In the genomic region with DNA sequence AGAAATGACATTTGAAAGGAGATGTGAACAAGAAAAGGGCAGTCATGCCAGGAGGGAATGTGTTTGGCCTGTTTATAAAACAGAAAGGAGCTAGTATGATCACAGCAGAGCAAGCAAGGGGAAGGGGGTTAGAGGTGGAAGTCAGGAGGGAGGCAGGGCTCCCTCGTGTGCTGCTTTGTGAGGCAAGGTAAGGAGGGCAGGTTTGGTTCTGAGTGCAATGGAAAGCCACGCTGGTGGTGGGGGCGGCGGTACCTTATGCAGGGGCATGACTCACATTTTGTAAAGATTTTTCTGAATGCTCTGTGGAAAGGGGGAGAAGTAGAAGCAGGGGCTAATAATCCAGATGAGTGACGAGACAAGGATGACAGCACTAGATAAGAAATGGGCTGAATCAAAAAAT, we compare ENCODE assay signal across 25 cellular contexts.
DNase-seq lines count a peak whose midpoint lies in the region; ATAC-seq, FAIRE-seq and TF ChIP-seq lines count a peak whose summit lies in the region.
"Had no signal": no experiment of that assay in that cellular context is flagged by ENCODE, and none has a peak within 500 bp of the region (broad histone marks: within the 10 kb centered on the region; RNA-seq: fewer than 3 reads in every experiment).

No MANE protein-coding gene starts in this region.

- ATAC-seq in activated naive CD8-positive, alpha-beta T cell treated with anti-CD3 and anti-CD28 coated beads, Interleukin-2, amount 50 U/mL, for 24 hours, result peak; percentile 24
- ATAC-seq in omental fat pad (ENCODE audit: low FRiP score), result peak; percentile 59
- ATAC-seq: natural killer cell treated with Interleukin-12 subunit alpha and Interleukin-12 subunit beta and Interleukin-15 and Interleukin-18, amount 100 ng/mL, for 72 hours had no signal

- H3K79me1 ChIP-seq in H1 (ENCODE audit: low read depth, low read length), result no peaks in the 10 kb centered on the region

- TF ChIP-seq CTCF in H1 (IDR thresholded peaks at IDR 0.05; ENCODE audit: control extremely low read depth in 1 of 3, insufficient read depth in 1 of 3, low read depth in 1 of 3, low read length in 3 of 3) (no peak), omental fat pad (IDR thresholded peaks at IDR 0.05) (no peak), D721Med (IDR thresholded peaks at IDR 0.05; ENCODE audit: insufficient read depth, missing control alignments) (no peak)

- peaks cover 0 to 13% (median 12%) of the 10 kb centered on the region in 4 experiments; a peak in 4 of 7 replicates for H3K4me1 ChIP-seq in H1 (replicated peaks in 1 of 4; ENCODE audit: control insufficient read depth in 3 of 4, insufficient read depth in 4 of 4, low read length in 3 of 4)
- H3K4me1 ChIP-seq: parathyroid adenoma, stomach had no signal

- no peaks in the 10 kb centered on the region for H3K4me1 Mint-ChIP-seq in activated naive CD8-positive, alpha-beta T cell treated with anti-CD3 and anti-CD28 coated beads, Interleukin-2, amount 50 U/mL, for 24 hours
- H3K4me1 Mint-ChIP-seq in activated naive CD8-positive, alpha-beta T cell treated with anti-CD3 and anti-CD28 coated beads for 36 hours, result no peaks in the 10 kb centered on the region
- H3K4me1 Mint-ChIP-seq: CD14-positive monocyte had no signal

- H4K5ac ChIP-seq in H1 (ENCODE audit: insufficient read length, low read depth, low read length), result no peak overlapping the region

- no peaks in the 10 kb centered on the region for H3K36me3 Mint-ChIP-seq in activated naive CD8-positive, alpha-beta T cell treated with anti-CD3 and anti-CD28 coated beads, Interleukin-2, amount 50 U/mL, for 24 hours (ENCODE audit: low read depth)
- H3K36me3 Mint-ChIP-seq in activated naive CD8-positive, alpha-beta T cell treated with anti-CD3 and anti-CD28 coated beads for 36 hours, result no peaks in the 10 kb centered on the region
- H3K36me3 Mint-ChIP-seq: activated naive CD4-positive, alpha-beta T cell treated with anti-CD3 and anti-CD28 coated beads, Interleukin-2, amount 50 U/mL, for 72 hours; CD14-positive monocyte; natural killer cell treated with Interleukin-12 subunit alpha and Interleukin-12 subunit beta and Interleukin-15 and Interleukin-18, amount 100 ng/mL, for 72 hours had no signal

- POLR2A ChIA-PET in H1 (lab: Charles Lee; ENCODE audit: partially characterized antibody), result no interaction called here

- H3K27me3 Mint-ChIP-seq in activated naive CD8-positive, alpha-beta T cell treated with anti-CD3 and anti-CD28 coated beads, Interleukin-2, amount 50 U/mL, for 24 hours, result no peaks in the 10 kb centered on the region
- peaks cover 2% of the 10 kb centered on the region for H3K27me3 Mint-ChIP-seq in activated naive CD8-positive, alpha-beta T cell treated with anti-CD3 and anti-CD28 coated beads for 36 hours

- no peaks in the 10 kb centered on the region for H3K9me3 ChIP-seq in H1 (ENCODE audit: insufficient read depth in 2 of 2, low read depth in 1 of 2, low read length in 1 of 2)
- H3K9me3 ChIP-seq: right lobe of liver, stomach, tibial nerve had no signal

- no peak for TF ChIP-seq EP300 in H1 (IDR thresholded peaks at IDR 0.05; ENCODE audit: borderline replicate concordance in 1 of 2, low read depth in 2 of 2, low read length in 2 of 2)

- H2BK20ac ChIP-seq in H1 (ENCODE audit: low read length), result no peak overlapping the region

- H3K56ac ChIP-seq in H1 (replicated peaks; ENCODE audit: insufficient read length, low read depth, low read length), result no peak overlapping the region

- no peak for FAIRE-seq in H1 (lab: Jason Lieb, UNC)
- FAIRE-seq in D721Med (lab: Jason Lieb, UNC), result no peak

- no peak overlapping the region for H3K27ac ChIP-seq in H1 (ENCODE audit: low read depth, low read length)
- H3K27ac ChIP-seq: parathyroid adenoma, right lobe of liver, stomach had no signal

- no peak overlapping the region for H3K27ac Mint-ChIP-seq in activated naive CD8-positive, alpha-beta T cell treated with anti-CD3 and anti-CD28 coated beads, Interleukin-2, amount 50 U/mL, for 24 hours
- no peak overlapping the region for H3K27ac Mint-ChIP-seq in activated naive CD8-positive, alpha-beta T cell treated with anti-CD3 and anti-CD28 coated beads for 36 hours
- H3K27ac Mint-ChIP-seq: activated naive CD4-positive, alpha-beta T cell treated with anti-CD3 and anti-CD28 coated beads, Interleukin-2, amount 50 U/mL, for 72 hours; activated T-helper 2 cell treated with anti-CD3 and anti-CD28 coated beads, Interferon-gamma antibody, Interleukin-2, Interleukin-4, amounts not matched to agents 10 μg/mL and 5 μg/mL and 100 μg/mL, durations not matched to agents 14 hours and 24 hours and 36 hours; natural killer cell treated with Interleukin-12 subunit alpha and Interleukin-12 subunit beta and Interleukin-15 and Interleukin-18, amount 100 ng/mL, for 72 hours had no signal

- no peaks in the 10 kb centered on the region for H3K23me2 ChIP-seq in H1 (ENCODE audit: low read depth, low read length)

- no peak overlapping the region for H4K91ac ChIP-seq in H1 (replicated peaks; ENCODE audit: insufficient read length, low read length)

- no peaks in the 10 kb centered on the region for H3K27me3 ChIP-seq in H1 (replicated peaks in 1 of 4; ENCODE audit: control insufficient read depth in 3 of 4, extremely low read depth in 1 of 4, insufficient read depth in 3 of 4, low read length in 3 of 4)
- H3K27me3 ChIP-seq: right lobe of liver, stomach, tibial nerve had no signal

- no peak overlapping the region for H2AK5ac ChIP-seq in H1 (ENCODE audit: low read depth, low read length)

- no peak overlapping the region for H3K4me3 Mint-ChIP-seq in activated naive CD8-positive, alpha-beta T cell treated with anti-CD3 and anti-CD28 coated beads, Interleukin-2, amount 50 U/mL, for 24 hours
- no peak overlapping the region for H3K4me3 Mint-ChIP-seq in activated naive CD8-positive, alpha-beta T cell treated with anti-CD3 and anti-CD28 coated beads for 36 hours
- H3K4me3 Mint-ChIP-seq: CD14-positive monocyte; natural killer cell treated with Interleukin-12 subunit alpha and Interleukin-12 subunit beta and Interleukin-15 and Interleukin-18, amount 100 ng/mL, for 72 hours had no signal

- H2AFZ ChIP-seq in H1 (ENCODE audit: low read length), result no peak overlapping the region
- H2AFZ ChIP-seq: parathyroid adenoma had no signal

- H2BK12ac ChIP-seq in H1 (ENCODE audit: low read depth, low read length), result no peak overlapping the region

- CTCF ChIA-PET in H1 (lab: Charles Lee; ENCODE audit: partially characterized antibody), result interaction anchor here (0.8 kb wide), 1 partner anchor 1759 kb away, joined by 3 read pairs; no protein-coding TSS in a partner anchor

- no peak for DNase-seq in activated naive CD8-positive, alpha-beta T cell treated with anti-CD3 and anti-CD28 coated beads, Interleukin-2, amount 50 U/mL, for 24 hours
- DNase-seq in activated naive CD8-positive, alpha-beta T cell treated with anti-CD3 and anti-CD28 coated beads for 36 hours, result no peak
- peak; percentile 3 for DNase-seq in HT1080 (ENCODE audit: low read depth)
- no peak for DNase-seq in H1 (ENCODE audit: low read depth in 1 of 2, low spot score in 2 of 2)
- no peak for DNase-seq in omental fat pad (ENCODE audit: low spot score)
- DNase-seq in hippocampal formation (lab: John Stamatoyannopoulos, UW), result no peak
- DNase-seq in D721Med (ENCODE audit: insufficient read length, low spot score), result no peak
- no peak for DNase-seq in NK-92 treated with Interleukin-12 subunit alpha and Interleukin-12 subunit beta, amount 100 ng/mL, for 24 hours (lab: John Stamatoyannopoulos, UW)
- DNase-seq: activated CD4-positive, alpha-beta T cell treated with anti-CD3 and anti-CD28 coated beads for 1 hour; activated CD8-positive, alpha-beta memory T cell treated with anti-CD3 and anti-CD28 coated beads, Interleukin-2, amount 50 U/mL, for 4 hours; effector CD4-positive, alpha-beta T cell; erythroblast; foreskin fibroblast; NCI-H1048; NCI-H1930; NCI-H748 treated with DMSO at 0.1 percent for 48 hours; stimulated activated CD4-positive, alpha-beta T cell treated with anti-CD3 and anti-CD28 coated beads, Interleukin-12 subunit alpha, Interleukin-12 subunit beta, amount 100 ng/mL, for 4 hours; stomach had no signal

- peak in 1 of 2 experiments; percentile 11; a peak in 1 of 4 replicates for TF ChIP-seq RAD21 in H1 (IDR thresholded peaks at IDR 0.05 in 1 of 2, conservative IDR thresholded peaks at IDR 0.05 in 1 of 2; ENCODE audit: low read depth in 2 of 2, low read length in 2 of 2)

- WGBS in H1 (ENCODE audit: extremely low coverage in 1 of 2, insufficient coverage in 1 of 2, insufficient read length in 1 of 2, insufficient replicate concordance in 2 of 2, low coverage in 1 of 2, low lambda C conversion rate in 2 of 2, missing lambda C conversion rate in 1 of 2), 2 experiments, result 43% methylated on average over 5 of the region's 5 CpGs; no CpG with 5 or more reads in 1 of the 2 experiments

- no peaks in the 10 kb centered on the region for H3K79me2 ChIP-seq in H1 (ENCODE audit: control insufficient read depth in 1 of 2, insufficient read depth in 2 of 2, low read length in 2 of 2)
- H3K79me2 ChIP-seq: parathyroid adenoma had no signal

- no peak overlapping the region for H3K14ac ChIP-seq in H1 (ENCODE audit: insufficient read length)

- no peaks in the 10 kb centered on the region for H3K36me3 ChIP-seq in H1 (ENCODE audit: control insufficient read depth in 2 of 4, insufficient read depth in 4 of 4, low read length in 3 of 4)
- H3K36me3 ChIP-seq: right lobe of liver, stomach, tibial nerve had no signal

- H4K8ac ChIP-seq in H1 (ENCODE audit: extremely low read depth, insufficient read depth, low read length), result no peak overlapping the region

- no peak overlapping the region for H3K23ac ChIP-seq in H1 (ENCODE audit: insufficient read length)

- no peak overlapping the region for H2BK5ac ChIP-seq in H1 (ENCODE audit: low read depth, low read length)

- no peak for TF ChIP-seq POLR2A in H1 (IDR thresholded peaks at IDR 0.05; ENCODE audit: control extremely low read depth in 1 of 2, low read depth in 2 of 2, low read length in 2 of 2)

- H3K4me3 ChIP-seq in H1 (ENCODE audit: extremely low read depth in 1 of 4, insufficient read depth in 2 of 4, low read depth in 3 of 4, low read length in 4 of 4), result no peak overlapping the region
- H3K4me3 ChIP-seq: right lobe of liver, stomach, tibial nerve had no signal

- H4K20me1 ChIP-seq in H1 (replicated peaks in 1 of 2; ENCODE audit: control insufficient read depth in 1 of 2, insufficient read depth in 2 of 2, low read length in 2 of 2), result no peaks in the 10 kb centered on the region

- no peak overlapping the region for H3K4ac ChIP-seq in H1 (replicated peaks; ENCODE audit: insufficient read length, low read depth, low read length)

- peak overlapping the region; percentile 9; the same call in 1 of the 2 replicates for H3K18ac ChIP-seq in H1 (ENCODE audit: extremely low read depth, low read length)

- no peak overlapping the region for H2BK15ac ChIP-seq in H1 (ENCODE audit: low read length)

- no peak overlapping the region for H3K4me2 ChIP-seq in H1 (ENCODE audit: insufficient read depth in 1 of 2, low read depth in 2 of 2, low read length in 2 of 2)

- no peak overlapping the region for H3K9ac ChIP-seq in H1 (replicated peaks in 1 of 4; ENCODE audit: extremely low read depth in 1 of 4, low read depth in 3 of 4, low read length in 3 of 4)
- H3K9ac ChIP-seq: parathyroid adenoma had no signal

- no peaks in the 10 kb centered on the region for H3K9me3 Mint-ChIP-seq in activated naive CD8-positive, alpha-beta T cell treated with anti-CD3 and anti-CD28 coated beads, Interleukin-2, amount 50 U/mL, for 24 hours
- no peaks in the 10 kb centered on the region for H3K9me3 Mint-ChIP-seq in activated naive CD8-positive, alpha-beta T cell treated with anti-CD3 and anti-CD28 coated beads for 36 hours
- H3K9me3 Mint-ChIP-seq: activated T-helper 2 cell treated with anti-CD3 and anti-CD28 coated beads, Interferon-gamma antibody, Interleukin-2, Interleukin-4, amounts not matched to agents 10 μg/mL and 5 μg/mL and 100 μg/mL, durations not matched to agents 14 hours and 24 hours and 36 hours; natural killer cell treated with Interleukin-12 subunit alpha and Interleukin-12 subunit beta and Interleukin-15 and Interleukin-18, amount 100 ng/mL, for 72 hours had no signal

- no peak overlapping the region for H2BK120ac ChIP-seq in H1 (replicated peaks; ENCODE audit: low read depth, low read length)
